ENCODE assay signal across 8 cellular contexts in the genomic region with DNA sequence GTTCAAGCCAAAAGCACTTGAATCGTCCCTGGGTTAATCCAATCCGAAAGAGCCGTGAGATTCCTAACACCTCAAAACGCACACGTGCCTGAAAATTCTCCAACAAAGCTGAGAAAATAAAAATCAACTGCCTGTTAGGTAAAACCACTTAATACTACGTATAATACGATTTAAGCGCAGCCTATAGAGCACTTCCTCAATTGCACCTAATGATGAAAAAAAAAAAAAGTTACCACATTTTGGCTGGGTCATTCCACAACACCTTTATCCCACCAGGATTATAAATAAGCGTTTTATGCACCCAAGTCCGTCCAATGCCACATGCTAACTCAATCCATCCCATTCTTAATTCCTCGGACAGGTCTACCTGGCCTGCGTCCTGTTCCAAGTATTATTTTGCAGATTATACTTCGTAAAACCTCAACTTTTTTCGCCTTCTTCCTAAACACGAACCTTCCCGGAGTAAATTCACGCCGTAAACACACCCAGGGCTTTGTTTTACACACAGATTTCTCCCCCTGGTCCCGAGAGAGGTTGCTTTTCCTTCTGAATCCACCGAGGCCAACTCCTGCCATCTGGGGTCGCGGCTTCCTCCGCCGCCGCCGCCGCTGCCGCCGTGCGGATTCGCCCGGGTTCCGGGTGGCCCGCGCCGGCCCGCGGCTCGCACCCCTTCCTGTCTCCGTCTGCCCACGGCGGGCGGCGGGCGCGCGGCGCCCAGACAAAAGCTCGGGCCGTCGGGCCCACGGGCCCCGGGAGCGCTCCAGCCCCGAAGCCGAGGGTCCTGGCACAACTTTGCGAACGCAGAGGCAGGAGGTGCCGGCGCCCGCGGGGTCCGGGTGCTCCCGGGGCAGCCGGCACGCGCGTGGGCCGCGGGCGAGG.
DNase-seq lines count a peak whose midpoint lies in the region; ATAC-seq and TF ChIP-seq lines count a peak whose summit lies in the region.

No MANE protein-coding gene starts in this region.

- DNase-seq in BJ (ENCODE audit: low read depth) (no peak), breast epithelium (ENCODE audit: low spot score in 2 of 2) (no peak), lung microvascular endothelial cell (ENCODE audit: low read depth in 2 of 2) (peak; percentile 21 to 39), DMS153 treated with DMSO at 0.1 percent for 48 hours (lab: John Stamatoyannopoulos, UW; ENCODE audit: unreplicated experiment) (no peak)
- peak; percentile 37 for DNase-seq in T-helper 2 cell treated with Interferon-gamma antibody and Interleukin-4, amounts not matched to agents 5 μg/mL and 100 μg/mL, for 36 hours (ENCODE audit: low spot score)
- DNase-seq in stimulated activated naive CD4-positive, alpha-beta T cell treated with Interleukin-2 at 50 U/mL for 16 hours (lab: John Stamatoyannopoulos, UW): peak; percentile 25

- H3K4me1 Mint-ChIP-seq in T-helper 2 cell treated with Interferon-gamma antibody and Interleukin-4, amounts not matched to agents 5 μg/mL and 100 μg/mL, for 36 hours (ENCODE audit: low read depth): peaks cover 31% of the 10 kb centered on the region

- peak overlapping the region; percentile 84 for H3K4me3 Mint-ChIP-seq in T-helper 2 cell treated with Interferon-gamma antibody and Interleukin-4, amounts not matched to agents 5 μg/mL and 100 μg/mL, for 36 hours

- no peaks in the 10 kb centered on the region for H3K36me3 ChIP-seq in BJ (ENCODE audit: control insufficient read depth, insufficient read depth, low read length)
- H3K36me3 ChIP-seq in breast epithelium: no peaks in the 10 kb centered on the region

- H3K27me3 Mint-ChIP-seq in T-helper 2 cell treated with Interferon-gamma antibody and Interleukin-4, amounts not matched to agents 5 μg/mL and 100 μg/mL, for 36 hours (ENCODE audit: low read depth): no peaks in the 10 kb centered on the region

- peak overlapping the region; percentile 51 to 93 for H3K27ac ChIP-seq in breast epithelium

- H3K36me3 Mint-ChIP-seq in T-helper 2 cell treated with Interferon-gamma antibody and Interleukin-4, amounts not matched to agents 5 μg/mL and 100 μg/mL, for 36 hours (ENCODE audit: low read depth): peaks cover 11% of the 10 kb centered on the region

- intact Hi-C loops in breast epithelium (cut with DNase I; ENCODE audit: low total_unique reads): loop anchor here (5.0 kb wide), 1 partner anchor 1036 kb away; a partner anchor contains a TSS

- no peaks in the 10 kb centered on the region for H3K9me3 ChIP-seq in breast epithelium

- no peak for TF ChIP-seq POLR2A in breast epithelium (IDR thresholded peaks at IDR 0.05)

- CTCF ChIA-PET in BJ (lab: Yijun Ruan, JAX): no interaction called here

- H3K4me1 ChIP-seq in breast epithelium: no peaks in the 10 kb centered on the region

- H3K4me3 ChIP-seq in BJ (ENCODE audit: low read depth, low read length): peak overlapping the region; percentile 46
- H3K4me3 ChIP-seq in breast epithelium: peak overlapping the region; percentile 52 to 96 (median 69)

- H3K27me3 ChIP-seq in BJ (ENCODE audit: control insufficient read depth, insufficient read depth, low read length): no peaks in the 10 kb centered on the region
- H3K27me3 ChIP-seq in breast epithelium: no peaks in the 10 kb centered on the region

- H3K9me3 Mint-ChIP-seq in T-helper 2 cell treated with Interferon-gamma antibody and Interleukin-4, amounts not matched to agents 5 μg/mL and 100 μg/mL, for 36 hours: no peaks in the 10 kb centered on the region

- peak overlapping the region; percentile 84 for H3K27ac Mint-ChIP-seq in T-helper 2 cell treated with Interferon-gamma antibody and Interleukin-4, amounts not matched to agents 5 μg/mL and 100 μg/mL, for 36 hours

- ATAC-seq in GM19324 (IDR thresholded peaks at IDR 0.05; ENCODE audit: low FRiP score, unreplicated experiment) (peak; percentile 17), HG03469 (IDR thresholded peaks at IDR 0.05; ENCODE audit: unreplicated experiment) (peak; percentile 4)

- TF ChIP-seq CTCF in BJ (IDR thresholded peaks at IDR 0.05; ENCODE audit: insufficient read depth, low read depth, low read length): no peak
- no peak for TF ChIP-seq CTCF in breast epithelium (IDR thresholded peaks at IDR 0.05)

- POLR2A ChIA-PET in BJ (lab: Charles Lee): no interaction called here

Comparison
In these comparisons a context has a peak if more than half of its experiments do, and no peak if none do; other contexts are left out.
1. DNase-seq: peak in T-helper 2 cell treated with Interferon-gamma antibody and Interleukin-4, amounts not matched to agents 5 μg/mL and 100 μg/mL, for 36 hours (single experiment), lung microvascular endothelial cell (2 of 2) and stimulated activated naive CD4-positive, alpha-beta T cell treated with Interleukin-2 at 50 U/mL for 16 hours (single experiment); none in BJ (single experiment), breast epithelium (0 of 2) and DMS153 treated with DMSO at 0.1 percent for 48 hours (single experiment).